8 cellular contexts compared by ENCODE assay signal in the genomic region with DNA sequence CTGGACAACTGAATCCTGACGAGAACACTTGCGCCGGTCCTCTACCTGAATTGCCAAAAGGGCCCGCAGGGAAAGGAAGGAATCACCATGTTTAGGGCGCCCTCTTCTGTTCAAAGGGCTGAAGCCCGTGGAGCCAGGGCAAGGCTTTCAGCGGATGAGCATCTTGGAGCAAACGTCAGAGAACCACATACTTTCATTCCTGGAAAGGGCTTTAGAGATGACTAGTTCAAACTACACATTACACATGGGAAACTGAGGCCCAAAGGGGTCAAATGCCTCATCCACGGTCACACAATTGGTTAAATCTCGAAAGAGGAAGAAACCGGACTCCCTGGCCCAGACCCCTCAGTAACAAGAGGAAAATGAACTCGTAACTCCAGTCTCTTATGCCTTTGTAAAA. TPM values are rescaled to one million over a fixed set of nuclear protein-coding genes. Genes with fewer than 3 reads are reported as not detected.
DNase-seq lines count a peak whose midpoint lies in the region; ATAC-seq and TF ChIP-seq lines count a peak whose summit lies in the region.

No MANE protein-coding gene starts in this region.

- H3K27me3 Mint-ChIP-seq in activated T-cell treated with anti-CD3 and anti-CD28 coated beads, Interleukin-2, amount 50 U/mL, for 4 hours (ENCODE audit: low read depth), result peaks cover 41% of the 10 kb centered on the region

- H3K27ac ChIP-seq in upper lobe of right lung, result no peak overlapping the region

- DNase-seq in NOMO-1 (lab: John Stamatoyannopoulos, UW; ENCODE audit: unreplicated experiment in 2 of 2), result peak; percentile 55 to 58
- DNase-seq in NOMO-1 treated with dmso at 0.1 percent for 144 hours (lab: John Stamatoyannopoulos, UW; ENCODE audit: unreplicated experiment), result no peak
- peak; percentile 19 for DNase-seq in Jurkat, Clone E6-1 (ENCODE audit: low read depth, low spot score)
- DNase-seq in OCI-M1 (lab: John Stamatoyannopoulos, UW), result peak; percentile 83
- DNase-seq in activated T-cell treated with anti-CD3 and anti-CD28 coated beads, Interleukin-2, amount 50 U/mL, for 4 hours, result peak; percentile 27
- peak; percentile 76 for DNase-seq in fibroblast of pulmonary artery (ENCODE audit: low read depth)
- peak; percentile 35 for DNase-seq in non-pigmented ciliary epithelial cell (ENCODE audit: low read depth)
- peak; percentile 74 for DNase-seq in upper lobe of right lung

- no peaks in the 10 kb centered on the region for H3K4me1 ChIP-seq in upper lobe of right lung

- no peak overlapping the region for H3K4me3 ChIP-seq in Jurkat, Clone E6-1 (ENCODE audit: low read length)
- H3K4me3 ChIP-seq in fibroblast of pulmonary artery (replicated peaks; ENCODE audit: low read depth, low read length) (no peak overlapping the region), upper lobe of right lung (no peak overlapping the region)

- no peaks in the 10 kb centered on the region for H3K36me3 ChIP-seq in upper lobe of right lung

- peaks cover 17% of the 10 kb centered on the region for H3K27me3 ChIP-seq in upper lobe of right lung

- H3K36me3 Mint-ChIP-seq in activated T-cell treated with anti-CD3 and anti-CD28 coated beads, Interleukin-2, amount 50 U/mL, for 4 hours (ENCODE audit: insufficient read depth), result no peaks in the 10 kb centered on the region

- H3K9me3 Mint-ChIP-seq in activated T-cell treated with anti-CD3 and anti-CD28 coated beads, Interleukin-2, amount 50 U/mL, for 4 hours, result no peaks in the 10 kb centered on the region

- peak; percentile 98 for TF ChIP-seq CTCF in fibroblast of pulmonary artery (IDR thresholded peaks at IDR 0.05; ENCODE audit: low read length, missing control alignments)
- TF ChIP-seq CTCF in upper lobe of right lung (IDR thresholded peaks at IDR 0.05), result peak; percentile 76

- peaks cover 2% of the 10 kb centered on the region for H3K4me1 Mint-ChIP-seq in activated T-cell treated with anti-CD3 and anti-CD28 coated beads, Interleukin-2, amount 50 U/mL, for 4 hours (ENCODE audit: low read depth)

- ATAC-seq in activated T-cell treated with anti-CD3 and anti-CD28 coated beads, Interleukin-2, amount 50 U/mL, for 4 hours, result peak; percentile 67 to 83
- peak; percentile 97 for ATAC-seq in upper lobe of right lung

- no peaks in the 10 kb centered on the region for H3K9me3 ChIP-seq in upper lobe of right lung

- no peak overlapping the region for H3K4me3 Mint-ChIP-seq in activated T-cell treated with anti-CD3 and anti-CD28 coated beads, Interleukin-2, amount 50 U/mL, for 4 hours

- intact Hi-C loops in upper lobe of right lung (cut with DNase I), result no loop called here

RNA-seq across cellular contexts. Expression of a gene that starts 11.5 kb away (rescaled TPM):
- 9.1 TPM for polyA plus RNA-seq in Jurkat, Clone E6-1 (2012; ENCODE audit: insufficient read depth, insufficient read length)
- 1 to 10 TPM; 4.2 to 5.8 (median 4.9) TPM for total RNA-seq in activated T-cell treated with anti-CD3 and anti-CD28 coated beads, Interleukin-2, amount 50 U/mL, for 4 hours
- 11.1 TPM for total RNA-seq in upper lobe of right lung
